In genomic region chr10:13636776-13637175, GRCh38 we compare ENCODE assay signal across 24 cellular contexts.
"Had no signal": no experiment of that assay in that cellular context is flagged by ENCODE, and none has a peak within 500 bp of the region (broad histone marks: within the 10 kb centered on the region; RNA-seq: fewer than 3 reads in every experiment).

No MANE protein-coding gene starts in this region.

- H3K4me1 Mint-ChIP-seq: stimulated activated effector memory CD8-positive, alpha-beta T cell treated with anti-CD3 and anti-CD28 coated beads, Interleukin-12 subunit alpha, Interleukin-12 subunit beta, amount 100 ng/mL, for 72 hours had no signal

- H3K27me3 ChIP-seq: dorsolateral prefrontal cortex, pancreas, right atrium auricular region, testis, tibial artery had no signal

- FAIRE-seq: colon, keratinocyte, pancreas had no signal

- H3K27me3 Mint-ChIP-seq: naive thymus-derived CD8-positive, alpha-beta T cell; progenitor cell of endocrine pancreas; type B pancreatic cell had no signal

- H3K27ac ChIP-seq: lower lobe of right lung, right atrium auricular region, testis had no signal

- H3K4me1 ChIP-seq: lower lobe of right lung, testis had no signal

- DNase-seq: effector CD4-positive, alpha-beta T cell; foreskin melanocyte; hypothalamus; immature natural killer cell; left ventricle myocardium superior; lower lobe of right lung; naive thymus-derived CD8-positive, alpha-beta T cell; nephron progenitor cell; nucleus accumbens; pancreas; stimulated activated CD4-positive, alpha-beta T cell treated with anti-CD3 and anti-CD28 coated beads, Interleukin-2, amount 100 ng/mL, for 24 hours; stimulated activated CD4-positive, alpha-beta T cell treated with anti-CD3 and anti-CD28 coated beads, Interleukin-4, amount 100 ng/mL, for 24 hours; stimulated activated naive CD4-positive, alpha-beta T cell treated with Interleukin-2 at 50 U/mL for 16 hours; substantia nigra; testis; tibial artery had no signal

- H3K9me3 ChIP-seq: lower lobe of right lung, pancreas, testis had no signal

- H3K27ac Mint-ChIP-seq: immature natural killer cell; naive thymus-derived CD8-positive, alpha-beta T cell; nephron progenitor cell; progenitor cell of endocrine pancreas; stimulated activated effector memory CD8-positive, alpha-beta T cell treated with anti-CD3 and anti-CD28 coated beads, Interleukin-12 subunit alpha, Interleukin-12 subunit beta, amount 100 ng/mL, for 72 hours; type B pancreatic cell had no signal

- H3K4me3 ChIP-seq: dorsolateral prefrontal cortex, lower lobe of right lung, pancreas, right atrium auricular region, testis, tibial artery had no signal

- ATAC-seq: left ventricle myocardium superior; lower lobe of right lung; naive thymus-derived CD8-positive, alpha-beta T cell; sciatic nerve; stimulated activated effector memory CD8-positive, alpha-beta T cell treated with anti-CD3 and anti-CD28 coated beads, Interleukin-12 subunit alpha, Interleukin-12 subunit beta, amount 100 ng/mL, for 72 hours had no signal

- H3K4me3 Mint-ChIP-seq: immature natural killer cell; naive thymus-derived CD8-positive, alpha-beta T cell; nephron progenitor cell; stimulated activated effector memory CD8-positive, alpha-beta T cell treated with anti-CD3 and anti-CD28 coated beads, Interleukin-12 subunit alpha, Interleukin-12 subunit beta, amount 100 ng/mL, for 72 hours; type B pancreatic cell had no signal
